ENCODE assay signal across 8 cellular contexts in the genomic region with DNA sequence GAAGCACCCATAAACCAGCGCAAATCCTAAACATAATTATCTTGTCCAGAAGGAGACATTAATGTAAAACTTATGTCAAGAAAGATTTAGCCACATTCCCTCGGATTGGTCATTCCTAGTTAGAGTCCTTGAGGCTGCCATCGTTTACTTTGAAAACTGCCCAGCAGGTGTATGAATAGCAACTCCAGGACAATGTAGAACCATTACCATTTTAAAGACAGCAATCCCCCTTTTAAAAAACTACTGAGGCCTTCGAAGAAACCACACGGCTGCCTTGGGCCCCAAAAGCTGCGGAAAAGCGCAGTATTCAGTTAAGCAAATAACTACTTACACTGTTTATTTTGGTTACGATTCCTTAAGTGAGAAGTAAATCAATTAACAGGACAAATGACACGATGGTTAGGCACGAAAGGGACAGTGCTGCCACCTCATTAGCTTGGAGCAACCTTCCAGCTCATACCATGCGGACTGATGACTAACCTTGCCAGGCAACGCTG. TPM values are rescaled to one million over a fixed set of nuclear protein-coding genes. Genes with fewer than 3 reads are reported as not detected.
DNase-seq lines count a peak whose midpoint lies in the region; ATAC-seq and TF ChIP-seq lines count a peak whose summit lies in the region.

No MANE protein-coding gene starts in this region.

- H3K9ac ChIP-seq in parathyroid adenoma: no peak overlapping the region

- H3K79me2 ChIP-seq in parathyroid adenoma: no peaks in the 10 kb centered on the region

- TF ChIP-seq CTCF in foreskin keratinocyte (conservative IDR thresholded peaks at IDR 0.05): no peak
- TF ChIP-seq CTCF in parathyroid adenoma (IDR thresholded peaks at IDR 0.05): no peak

- H3K27me3 ChIP-seq in foreskin keratinocyte: no peaks in the 10 kb centered on the region
- H3K27me3 ChIP-seq in parathyroid adenoma (ENCODE audit: control insufficient read depth, insufficient read depth, low read length): no peaks in the 10 kb centered on the region

- in situ Hi-C loops in G401 (cut with HindIII; ENCODE audit: low sequenced_read_pairs): no loop called here

- ATAC-seq in foreskin keratinocyte (no peak), HG03159 (IDR thresholded peaks at IDR 0.05; ENCODE audit: unreplicated experiment) (no peak), HG03045 (IDR thresholded peaks at IDR 0.05; ENCODE audit: unreplicated experiment) (no peak), HG03521 (IDR thresholded peaks at IDR 0.05; ENCODE audit: unreplicated experiment) (no peak)

- DNase-seq in G401 (ENCODE audit: low spot score) (peak; percentile 45), RKO (ENCODE audit: low spot score) (peak; percentile 91), foreskin keratinocyte (no peak)
- no peak for DNase-seq in stimulated activated naive CD4-positive, alpha-beta T cell (lab: John Stamatoyannopoulos, UW)

- H3K4me1 ChIP-seq in foreskin keratinocyte: peaks cover 11% of the 10 kb centered on the region
- H3K4me1 ChIP-seq in parathyroid adenoma: no peaks in the 10 kb centered on the region

- H3K9me3 ChIP-seq in parathyroid adenoma (ENCODE audit: control insufficient read depth, low read length): no peaks in the 10 kb centered on the region

- no peaks in the 10 kb centered on the region for H3K36me3 ChIP-seq in parathyroid adenoma (ENCODE audit: control insufficient read depth, insufficient read depth, low read length)

- H2AFZ ChIP-seq in parathyroid adenoma: peak overlapping the region; percentile 82

- H3K4me3 ChIP-seq in parathyroid adenoma (ENCODE audit: low read depth, low read length): peak overlapping the region; percentile 66

- H3K4me2 ChIP-seq in parathyroid adenoma (ENCODE audit: low read length): peak overlapping the region; percentile 96

- peak overlapping the region; percentile 86 for H3K27ac ChIP-seq in foreskin keratinocyte
- H3K27ac ChIP-seq in parathyroid adenoma: peak overlapping the region; percentile 86

RNA-seq across cellular contexts. Expression of gene SGMS2, which starts 0.8 kb away (rescaled TPM):
- not detected in 2 replicates for total RNA-seq in G401 (2014; rRNA removed; shearing (Covaris generic))
- 31.5 and 35.4 TPM in 2 replicates for total RNA-seq in foreskin keratinocyte
- polyA plus RNA-seq in foreskin keratinocyte: 4.1 and 4.5 TPM in 2 replicates

Comparison
In these comparisons a context has a peak if more than half of its experiments do, and no peak if none do; other contexts are left out.
1. DNase-seq: peak in G401 (single experiment) and RKO (single experiment); none in foreskin keratinocyte (0 of 2) and stimulated activated naive CD4-positive, alpha-beta T cell (0 of 6).
2. RNA of gene SGMS2, which starts 0.8 kb away (total RNA-seq): 31.5 to 35.4 TPM in foreskin keratinocyte; not detected in G401; every median in the first group is over 10 times any median in the second.